ENCODE assay signal across 8 cellular contexts in the genomic region with DNA sequence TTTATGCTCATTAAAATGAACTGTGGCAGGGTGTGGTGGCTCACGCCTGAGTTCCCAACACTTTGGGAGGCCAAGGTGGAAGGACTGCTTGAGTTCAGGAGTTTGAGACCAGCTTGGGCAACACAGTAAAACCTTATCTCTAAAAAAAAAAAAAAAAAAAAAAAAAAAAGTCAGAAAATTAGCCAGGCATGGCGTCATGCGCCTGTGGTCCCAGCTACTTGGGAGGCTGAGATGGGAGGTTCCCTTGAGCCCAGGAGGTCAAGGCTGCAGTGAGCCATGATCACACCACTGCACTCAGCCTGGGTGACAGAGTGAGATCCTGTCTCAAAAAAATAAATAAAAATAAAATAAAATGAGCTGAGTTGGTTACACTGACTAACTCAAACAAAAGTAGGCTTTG. TPM values are rescaled to one million over a fixed set of nuclear protein-coding genes. Genes with fewer than 3 reads are reported as not detected.
A peak's percentile ranks its signal among the peaks of the same experiment; 100 is the strongest.
DNase-seq lines count a peak whose midpoint lies in the region; ATAC-seq, FAIRE-seq and TF ChIP-seq lines count a peak whose summit lies in the region.
"Not testable (repeated sequence)": the region's sequence is repeated elsewhere in the genome, so short reads cannot be mapped to it uniquely, and the experiment has no call there.

No MANE protein-coding gene starts in this region.

- not testable (repeated sequence) for H3K4me1 ChIP-seq in CD4-positive, CD25-positive, alpha-beta regulatory T cell (ENCODE audit: control insufficient read depth, insufficient read depth, low read length, poor library complexity, severe bottlenecking); GM12878 (ENCODE audit: control insufficient read depth, insufficient read depth, low read length); cardiac muscle cell (ENCODE audit: low read depth); rectal smooth muscle tissue (ENCODE audit: control insufficient read depth, insufficient read depth, low read length)
- peaks cover 13% of the 10 kb centered on the region for H3K4me1 ChIP-seq in OCI-LY3 (ENCODE audit: low read length)
- peaks cover 0 to 13% (median 10%) of the 10 kb centered on the region in 4 donors for H3K4me1 ChIP-seq in transverse colon

- not testable (repeated sequence) for H3K9me3 ChIP-seq in CD4-positive, CD25-positive, alpha-beta regulatory T cell (ENCODE audit: control insufficient read depth in 2 of 2, low read length in 2 of 2); OCI-LY3 (ENCODE audit: insufficient read depth, low read length); GM12878 (replicated peaks; ENCODE audit: control insufficient read depth, insufficient read depth, low read length); cardiac muscle cell (ENCODE audit: low read depth); transverse colon

- in situ Hi-C loops in GM12878 (cut with MboI): loop anchor here (25.0 kb wide), 1 partner anchor 308 kb away; no protein-coding TSS in a partner anchor
- in situ Hi-C loops in transverse colon (cut with MboI; ENCODE audit: low pct_ligation_motif_present in 1 of 4, low pct_unique_long_range_greater_than_20kb in 1 of 4, low sequenced_read_pairs in 3 of 4): not testable (repeated sequence)

- TF ChIP-seq CTCF in OCI-LY3 (IDR thresholded peaks at IDR 0.05; ENCODE audit: low read depth, low read length); GM12878 (IDR thresholded peaks at IDR 0.05 in 2 of 3, conservative IDR thresholded peaks at IDR 0.05 in 1 of 3; ENCODE audit: control insufficient read depth in 2 of 3, extremely low read depth in 1 of 3, insufficient read depth in 1 of 3, low read depth in 3 of 3, low read length in 3 of 3); cardiac muscle cell (IDR thresholded peaks at IDR 0.05; ENCODE audit: low read depth, low read length); transverse colon (IDR thresholded peaks at IDR 0.05): not testable (repeated sequence)

- SMC1A ChIA-PET in GM12878 (lab: Charles Lee; ENCODE audit: uncharacterized antibody, unreplicated experiment): interaction anchor here (0.8 to 2.2 kb wide), 12 partner anchors 12 to 865 kb away, joined by 3 to 8 read pairs (median 4); no protein-coding TSS in a partner anchor

- peaks cover 0 to 21% (median 12%) of the 10 kb centered on the region in 4 donors for H3K4me1 Mint-ChIP-seq in CD4-positive, CD25-positive, alpha-beta regulatory T cell
- peaks cover 23% of the 10 kb centered on the region for H3K4me1 Mint-ChIP-seq in activated CD8-positive, alpha-beta T cell treated with anti-CD3 and anti-CD28 coated beads, Interleukin-2, amount 10 ng/mL, durations not matched to agents 7 days and 5 days (ENCODE audit: low read depth)
- peaks cover 14 to 26% (median 22%) of the 10 kb centered on the region in 4 donors for H3K4me1 Mint-ChIP-seq in naive thymus-derived CD8-positive, alpha-beta T cell

- H2AFZ ChIP-seq in OCI-LY3 (ENCODE audit: low read depth, low read length): peak overlapping the region; percentile 73
- not testable (repeated sequence) for H2AFZ ChIP-seq in GM12878 (ENCODE audit: control insufficient read depth, low read depth, low read length)

- H3K79me2 ChIP-seq in OCI-LY3 (ENCODE audit: low read length); GM12878 (ENCODE audit: control insufficient read depth, insufficient read depth, low read length): not testable (repeated sequence)

- H3K9ac ChIP-seq in OCI-LY3 (ENCODE audit: low read length) (peak overlapping the region; percentile 59), GM12878 (ENCODE audit: control insufficient read depth, insufficient read depth, low read length) (0 out of 2 replicates have a peak overlapping the region, but pooled peaks have one; percentile 27)
- H3K9ac ChIP-seq in rectal smooth muscle tissue (ENCODE audit: low read length): not testable (repeated sequence)

- not testable (repeated sequence) for ATAC-seq in CD4-positive, CD25-positive, alpha-beta regulatory T cell (ENCODE audit: low read depth in 2 of 2); activated CD8-positive, alpha-beta T cell treated with anti-CD3 and anti-CD28 coated beads, Interleukin-2, amount 10 ng/mL, durations not matched to agents 7 days and 5 days; GM12878; naive thymus-derived CD8-positive, alpha-beta T cell

- not testable (repeated sequence) for H3K36me3 ChIP-seq in CD4-positive, CD25-positive, alpha-beta regulatory T cell (ENCODE audit: control insufficient read depth, insufficient read depth, low read length); OCI-LY3 (replicated peaks; ENCODE audit: low read depth, low read length); GM12878 (ENCODE audit: control insufficient read depth in 2 of 2, insufficient read depth in 2 of 2, low read length in 1 of 2); cardiac muscle cell; rectal smooth muscle tissue (ENCODE audit: control insufficient read depth, insufficient read depth, low read length); transverse colon

- RAD21 ChIA-PET in GM12878 (lab: Charles Lee; ENCODE audit: unreplicated experiment): interaction anchor here (0.6 to 4.6 kb wide), 22 partner anchors 12 to 866 kb away, joined by 3 to 14 read pairs (median 4); no protein-coding TSS in a partner anchor

- not testable (repeated sequence) for BruUV-seq in GM12878 (replicated peaks; lab: Mats Ljungman, UMichigan)

- POLR2A ChIA-PET in activated CD8-positive, alpha-beta T cell treated with anti-CD3 and anti-CD28 coated beads, Interleukin-2, amount 10 ng/mL, durations not matched to agents 7 days and 5 days (lab: Charles Lee): interaction anchor here (0.8 kb wide), 1 partner anchor 10 kb away, joined by 3 read pairs; no protein-coding TSS in a partner anchor
- POLR2A ChIA-PET in GM12878 (lab: Charles Lee): interaction anchor here (0.5 to 1.6 kb wide), 4 partner anchors 21 to 782 kb away, joined by 3 to 12 read pairs (median 4); no protein-coding TSS in a partner anchor
- POLR2A ChIA-PET in naive thymus-derived CD8-positive, alpha-beta T cell (lab: Charles Lee): interaction anchor here (1.2 to 1.5 kb wide), 2 partner anchors 10 to 114 kb away, joined by 3 to 6 read pairs; a partner anchor contains a TSS

- not testable (repeated sequence) for H3K9me3 Mint-ChIP-seq in CD4-positive, CD25-positive, alpha-beta regulatory T cell; activated CD8-positive, alpha-beta T cell treated with anti-CD3 and anti-CD28 coated beads, Interleukin-2, amount 10 ng/mL, durations not matched to agents 7 days and 5 days (ENCODE audit: insufficient read depth); naive thymus-derived CD8-positive, alpha-beta T cell

- H3K27ac Mint-ChIP-seq in CD4-positive, CD25-positive, alpha-beta regulatory T cell: peak overlapping the region in 1 of 3 donors; percentile 90
- H3K27ac Mint-ChIP-seq in activated CD8-positive, alpha-beta T cell treated with anti-CD3 and anti-CD28 coated beads, Interleukin-2, amount 10 ng/mL, durations not matched to agents 7 days and 5 days: not testable (repeated sequence)
- peak overlapping the region in 3 of 10 donors; percentile 13 to 87 (median 77) for H3K27ac Mint-ChIP-seq in naive thymus-derived CD8-positive, alpha-beta T cell

- 97% methylated on average over 3 of the region's 3 CpGs for WGBS in GM12878 (ENCODE audit: insufficient coverage, insufficient replicate concordance, low lambda C conversion rate, missing lambda C conversion rate)
- WGBS in transverse colon (ENCODE audit: low coverage in 1 of 2), 2 donors: 93 to 100% methylated on average over 2 of the region's 3 CpGs

- peak overlapping the region in 3 of 4 donors; percentile 85 to 88 (median 88) for H3K4me3 Mint-ChIP-seq in CD4-positive, CD25-positive, alpha-beta regulatory T cell
- peak overlapping the region; percentile 28 for H3K4me3 Mint-ChIP-seq in activated CD8-positive, alpha-beta T cell treated with anti-CD3 and anti-CD28 coated beads, Interleukin-2, amount 10 ng/mL, durations not matched to agents 7 days and 5 days
- H3K4me3 Mint-ChIP-seq in naive thymus-derived CD8-positive, alpha-beta T cell: peak overlapping the region in 9 of 10 donors; percentile 82 to 94 (median 88)

- not testable (repeated sequence) for H3K36me3 Mint-ChIP-seq in CD4-positive, CD25-positive, alpha-beta regulatory T cell; activated CD8-positive, alpha-beta T cell treated with anti-CD3 and anti-CD28 coated beads, Interleukin-2, amount 10 ng/mL, durations not matched to agents 7 days and 5 days (ENCODE audit: low read depth); naive thymus-derived CD8-positive, alpha-beta T cell

- peak overlapping the region; percentile 85 for H3K4me2 ChIP-seq in OCI-LY3 (ENCODE audit: low read length)
- H3K4me2 ChIP-seq in GM12878 (ENCODE audit: control insufficient read depth, insufficient read depth): peak overlapping the region; percentile 79; the same call in 1 of the 2 replicates

- H4K20me1 ChIP-seq in OCI-LY3 (ENCODE audit: insufficient read depth, low read length); GM12878 (ENCODE audit: control insufficient read depth, insufficient read depth): not testable (repeated sequence)

- not testable (repeated sequence) for DNase-seq in CD4-positive, CD25-positive, alpha-beta regulatory T cell; activated CD8-positive, alpha-beta T cell treated with anti-CD3 and anti-CD28 coated beads, Interleukin-2, amount 10 ng/mL, durations not matched to agents 7 days and 5 days; GM12878 (ENCODE audit: low read depth, low spot score); cardiac muscle cell (ENCODE audit: low read depth in 1 of 2, low spot score in 1 of 2); naive thymus-derived CD8-positive, alpha-beta T cell; transverse colon

- not testable (repeated sequence) for FAIRE-seq in GM12878 (lab: Jason Lieb, UNC)

- not testable (repeated sequence) for H3K27me3 ChIP-seq in CD4-positive, CD25-positive, alpha-beta regulatory T cell (ENCODE audit: control insufficient read depth, insufficient read depth, low read length); GM12878 (replicated peaks in 1 of 2; ENCODE audit: control insufficient read depth in 2 of 2, insufficient read depth in 2 of 2, low read length in 1 of 2); rectal smooth muscle tissue (ENCODE audit: control insufficient read depth, insufficient read depth, low read length); transverse colon
- H3K27me3 ChIP-seq in OCI-LY3 (ENCODE audit: low read depth, low read length) (peaks cover 13% of the 10 kb centered on the region), cardiac muscle cell (peaks cover 21% of the 10 kb centered on the region)

- TF ChIP-seq RAD21 in GM12878 (IDR thresholded peaks at IDR 0.05; ENCODE audit: insufficient read depth, low read depth, low read length): not testable (repeated sequence)

- not testable (repeated sequence) for TF ChIP-seq POLR2A in GM12878 (IDR thresholded peaks at IDR 0.05; ENCODE audit: low read depth, low read length); transverse colon (IDR thresholded peaks at IDR 0.05)

- CTCF ChIA-PET in activated CD8-positive, alpha-beta T cell treated with anti-CD3 and anti-CD28 coated beads, Interleukin-2, amount 10 ng/mL, durations not matched to agents 7 days and 5 days (lab: Charles Lee): interaction anchor here (0.9 to 2.3 kb wide), 9 partner anchors 10 to 866 kb away, joined by 3 to 10 read pairs (median 3); no protein-coding TSS in a partner anchor
- CTCF ChIA-PET in GM12878 (lab: Yijun Ruan, JAX): interaction anchor here (0.6 to 4.8 kb wide), 26 partner anchors 8 to 866 kb away, joined by 3 to 24 read pairs (median 4); no protein-coding TSS in a partner anchor

- H3K4me3 ChIP-seq in CD4-positive, CD25-positive, alpha-beta regulatory T cell (ENCODE audit: low read depth, low read length); GM12878; rectal smooth muscle tissue (ENCODE audit: low read length); transverse colon: not testable (repeated sequence)
- H3K4me3 ChIP-seq in OCI-LY3 (ENCODE audit: low read length): peak overlapping the region; percentile 75
- H3K4me3 ChIP-seq in cardiac muscle cell: peak overlapping the region; percentile 32

- not testable (repeated sequence) for H3K27ac ChIP-seq in CD4-positive, CD25-positive, alpha-beta regulatory T cell (ENCODE audit: insufficient read depth, low read length, poor library complexity, severe bottlenecking); OCI-LY3 (ENCODE audit: low read length); GM12878 (ENCODE audit: control insufficient read depth, insufficient read depth)
- H3K27ac ChIP-seq in cardiac muscle cell (peak overlapping the region; percentile 71), rectal smooth muscle tissue (ENCODE audit: low read depth, low read length) (peak overlapping the region; percentile 67), transverse colon (peak overlapping the region in 3 of 4 donors; percentile 58 to 84 (median 66))

- TF ChIP-seq EP300 in GM12878 (IDR thresholded peaks at IDR 0.05; ENCODE audit: borderline replicate concordance in 1 of 2, control insufficient read depth in 1 of 2, low read depth in 2 of 2, low read length in 2 of 2); transverse colon (IDR thresholded peaks at IDR 0.05; ENCODE audit: low read depth): not testable (repeated sequence)

- peaks cover 19% of the 10 kb centered on the region for H3K27me3 Mint-ChIP-seq in CD4-positive, CD25-positive, alpha-beta regulatory T cell
- peaks cover 17% of the 10 kb centered on the region for H3K27me3 Mint-ChIP-seq in activated CD8-positive, alpha-beta T cell treated with anti-CD3 and anti-CD28 coated beads, Interleukin-2, amount 10 ng/mL, durations not matched to agents 7 days and 5 days (ENCODE audit: low read depth)
- H3K27me3 Mint-ChIP-seq in naive thymus-derived CD8-positive, alpha-beta T cell: peaks cover 0 to 27% (median 4%) of the 10 kb centered on the region in 5 donors

- intact Hi-C loops in GM12878 (cut with micrococcal nuclease; ENCODE audit: unreplicated experiment): loop anchor here (2.0 to 10.0 kb wide), 2 partner anchors 160 to 308 kb away; no protein-coding TSS in a partner anchor
- intact Hi-C loops in transverse colon (cut with DNase I; ENCODE audit: low total_unique reads): not testable (repeated sequence)

RNA-seq across cellular contexts. Expression of a gene that starts 6.8 kb away (rescaled TPM):
- total RNA-seq in CD4-positive, CD25-positive, alpha-beta regulatory T cell: 64.4 TPM
- 1 to 10 TPM in 3 of 4 donors, under 1 TPM in 1; 0.88 to 2.3 (median 1.3) TPM for polyA plus RNA-seq in CD4-positive, CD25-positive, alpha-beta regulatory T cell
- total RNA-seq in activated CD8-positive, alpha-beta T cell treated with anti-CD3 and anti-CD28 coated beads, Interleukin-2, amount 10 ng/mL, durations not matched to agents 7 days and 5 days: 10 to 100 TPM in 1 of 2 experiments, 1 to 10 TPM in 1; 8.1 to 10.6 TPM
- 0.67 and 1.2 TPM in 2 replicates for total RNA-seq in GM12878 (2013; cell fraction: nucleolus; rRNA removed)
- total RNA-seq in GM12878 (2014; rRNA removed) (1.1 and 2.0 TPM in 2 replicates), GM12878 (2014; rRNA removed; fragmentation: Illumina TruSeq; extraction: Trizol) (0.54 and 0.60 TPM in 2 replicates), GM12878 (2021) (2.2 and 3.0 TPM in 2 replicates), cardiac muscle cell (2.1 and 4.0 TPM in 2 replicates), transverse colon (10 to 100 TPM in 1 of 4 donors, 1 to 10 TPM in 1, under 1 TPM in 2; 0.68 to 50.5 (median 2.2) TPM)
- 0.10 TPM for polyA plus RNA-seq in GM12878 (2011; ENCODE audit: low read depth)
- polyA plus RNA-seq in GM12878 (2011; rRNA removed) (0.15 and 0.19 TPM in 2 replicates), GM12878 (2014; fragmentation: Illumina TruSeq; extraction: Trizol) (1.1 and 2.2 TPM in 2 replicates), GM12878 (2014; fragmentation: Nextera tagmentation; extraction: Ambion mirVana) (under 1 TPM; 0.02 to 0.26 TPM), GM12878 (2014; rRNA removed) (0.94 and 1.00 TPM in 2 replicates), GM12878 (2016; fragmentation: Nextera tagmentation; extraction: Ambion mirVana) (under 1 TPM in 1 of 2 experiments, not detected in 1; 0.90 TPM), cardiac muscle cell (1.7 and 2.1 TPM in 2 replicates)
- polyA plus RNA-seq in GM12878 (2011; cell fraction: cytosol; rRNA removed): 0.09 and 0.40 TPM in 2 replicates
- polyA plus RNA-seq in GM12878 (2011; cell fraction: nucleus; rRNA removed): 0.27 and 0.76 TPM in 2 replicates
- polyA plus RNA-seq in GM12878 (2012): 0.14 and 0.83 TPM in 2 replicates
- polyA minus RNA-seq in GM12878 (2011; rRNA and poly(A)+ RNA removed): 0.22 and 0.77 TPM in 2 replicates
- not detected in 2 replicates for polyA minus RNA-seq in GM12878 (2011; cell fraction: cytosol; rRNA and poly(A)+ RNA removed)
- polyA minus RNA-seq in GM12878 (2011; cell fraction: nucleus; rRNA and poly(A)+ RNA removed): 0.36 and 0.48 TPM in 2 replicates
- 1 to 10 TPM; 6.3 to 9.8 TPM for total RNA-seq in naive thymus-derived CD8-positive, alpha-beta T cell
- polyA plus RNA-seq in naive thymus-derived CD8-positive, alpha-beta T cell: 1 to 10 TPM in 1 of 3 donors, under 1 TPM in 2; 0.43 to 1.3 (median 0.46) TPM

Comparison
In these comparisons a context has a peak if more than half of its experiments do, and no peak if none do; other contexts are left out.
1. H3K4me3 Mint-ChIP-seq: peak in every context shown above with its lines; median percentile 88 in CD4-positive, CD25-positive, alpha-beta regulatory T cell; 88 in naive thymus-derived CD8-positive, alpha-beta T cell; 28 in activated CD8-positive, alpha-beta T cell treated with anti-CD3 and anti-CD28 coated beads, Interleukin-2, amount 10 ng/mL, durations not matched to agents 7 days and 5 days.